In genomic region chr9:88747768-88748167, GRCh38 we compare ENCODE assay signal across 10 cellular contexts.
DNase-seq lines count a peak whose midpoint lies in the region; ATAC-seq and TF ChIP-seq lines count a peak whose summit lies in the region.
"Had no signal": no experiment of that assay in that cellular context is flagged by ENCODE, and none has a peak within 500 bp of the region (broad histone marks: within the 10 kb centered on the region; RNA-seq: fewer than 3 reads in every experiment).

No MANE protein-coding gene starts in this region.

- H3K4me1 ChIP-seq in SK-N-SH (ENCODE audit: control insufficient read depth in 1 of 2, insufficient read depth in 2 of 2, low read depth in 1 of 2, low read length in 1 of 2), result peaks cover 34 to 48% of the 10 kb centered on the region in 2 experiments
- no peaks in the 10 kb centered on the region for H3K4me1 ChIP-seq in foreskin keratinocyte
- peaks cover 0 to 13% of the 10 kb centered on the region in 2 donors for H3K4me1 ChIP-seq in gastrocnemius medialis

- TF ChIP-seq CTCF in SK-N-SH (IDR thresholded peaks at IDR 0.05) (no peak), foreskin keratinocyte (conservative IDR thresholded peaks at IDR 0.05) (peak; percentile 27), gastrocnemius medialis (IDR thresholded peaks at IDR 0.05 in 4 of 5, conservative IDR thresholded peaks at IDR 0.05 in 1 of 5) (no peak)

- in situ Hi-C loops in gastrocnemius medialis (cut with MboI; ENCODE audit: low sequenced_read_pairs in 4 of 4), result loop anchor here in 1 of 4 donors (25.0 kb wide), 1 partner anchor 240 kb away; the partner anchor contains the start of gene S1PR3

- no peak overlapping the region for H3K9ac ChIP-seq in SK-N-SH

- POLR2A ChIA-PET in SK-N-SH (lab: Yijun Ruan, JAX), result no interaction called here

- peak; percentile 96 for ATAC-seq in foreskin keratinocyte
- peak; percentile 63 to 73 for ATAC-seq in gastrocnemius medialis
- ATAC-seq in natural killer cell treated with Interleukin-12 subunit alpha and Interleukin-12 subunit beta and Interleukin-15 and Interleukin-18, amount 100 ng/mL, for 72 hours, result no peak

- no peak overlapping the region for H2AFZ ChIP-seq in SK-N-SH (ENCODE audit: low read depth)

- H3F3A ChIP-seq in SK-N-SH (replicated peaks; ENCODE audit: insufficient read depth), result no peaks in the 10 kb centered on the region

- 41% methylated on average over 5 of the region's 5 CpGs for WGBS in SK-N-SH (ENCODE audit: low lambda C conversion rate)

- H3K4me2 ChIP-seq in SK-N-SH, result peak overlapping the region; percentile 31

- H3K79me2 ChIP-seq in SK-N-SH (ENCODE audit: insufficient read depth), result no peaks in the 10 kb centered on the region

- no peaks in the 10 kb centered on the region for H3K9me3 Mint-ChIP-seq in natural killer cell treated with Interleukin-12 subunit alpha and Interleukin-12 subunit beta and Interleukin-15 and Interleukin-18, amount 100 ng/mL, for 72 hours

- no peaks in the 10 kb centered on the region for H3K36me3 Mint-ChIP-seq in natural killer cell treated with Interleukin-12 subunit alpha and Interleukin-12 subunit beta and Interleukin-15 and Interleukin-18, amount 100 ng/mL, for 72 hours

- H3K36me3 ChIP-seq in SK-N-SH (replicated peaks in 1 of 2; ENCODE audit: control insufficient read depth in 1 of 2, insufficient read depth in 2 of 2, low read length in 1 of 2), result no peaks in the 10 kb centered on the region
- no peaks in the 10 kb centered on the region for H3K36me3 ChIP-seq in gastrocnemius medialis

- H3K4me1 Mint-ChIP-seq in natural killer cell treated with Interleukin-12 subunit alpha and Interleukin-12 subunit beta and Interleukin-15 and Interleukin-18, amount 100 ng/mL, for 72 hours (ENCODE audit: low read depth in 2 of 2), result no peaks in the 10 kb centered on the region

- no peak for TF ChIP-seq POLR2A in gastrocnemius medialis (IDR thresholded peaks at IDR 0.05)

- no peaks in the 10 kb centered on the region for H3K27me3 ChIP-seq in SK-N-SH (ENCODE audit: insufficient read depth)
- no peaks in the 10 kb centered on the region for H3K27me3 ChIP-seq in foreskin keratinocyte
- no peaks in the 10 kb centered on the region for H3K27me3 ChIP-seq in gastrocnemius medialis

- TF ChIP-seq RAD21 in SK-N-SH (IDR thresholded peaks at IDR 0.05; ENCODE audit: low read length), result no peak

- intact Hi-C loops in gastrocnemius medialis (cut with DNase I; ENCODE audit: low total_unique reads), result loop anchor here (2.0 to 10.0 kb wide), 2 partner anchors 95 to 237 kb away; no protein-coding TSS in a partner anchor

- no peaks in the 10 kb centered on the region for H3K9me3 ChIP-seq in SK-N-SH
- no peaks in the 10 kb centered on the region for H3K9me3 ChIP-seq in gastrocnemius medialis

- TF ChIP-seq EP300 in SK-N-SH (IDR thresholded peaks at IDR 0.05; ENCODE audit: borderline replicate concordance in 1 of 2, low read depth in 1 of 2, low read length in 1 of 2), result 0 out of 4 replicates have a peak, but pooled peaks of 1 of the 2 experiments have one; percentile 19

- H4K20me1 ChIP-seq in SK-N-SH (ENCODE audit: insufficient read depth), result no peaks in the 10 kb centered on the region

- H3K27ac ChIP-seq in SK-N-SH (ENCODE audit: low read depth in 2 of 2, low read length in 1 of 2) (peak overlapping the region; percentile 58 to 84; a peak in 3 of 4 replicates), foreskin keratinocyte (peak overlapping the region; percentile 43), gastrocnemius medialis (peak overlapping the region in 3 of 4 donors; percentile 45 to 68 (median 48))

- DNase-seq in HCEC 1CT (peak; percentile 89), SK-N-SH (no peak), foreskin keratinocyte (peak; percentile 63 to 82), gastrocnemius medialis (peak in 1 of 2 donors; percentile 45), hypothalamus (lab: John Stamatoyannopoulos, UW) (no peak), KG1 (lab: John Stamatoyannopoulos, UW) (no peak)
- no peak for DNase-seq in activated CD4-positive, alpha-beta T cell treated with anti-CD3 and anti-CD28 coated beads, Interleukin-2, amount 50 U/mL, for 4 hours
- DNase-seq in natural killer cell treated with Interleukin-12 subunit alpha and Interleukin-12 subunit beta and Interleukin-15 and Interleukin-18, amount 100 ng/mL, for 72 hours (ENCODE audit: low spot score), result no peak
- DNase-seq: effector memory CD4-positive, alpha-beta T cell had no signal

- no peak overlapping the region for H3K27ac Mint-ChIP-seq in natural killer cell treated with Interleukin-12 subunit alpha and Interleukin-12 subunit beta and Interleukin-15 and Interleukin-18, amount 100 ng/mL, for 72 hours

- H3K27me3 Mint-ChIP-seq in natural killer cell treated with Interleukin-12 subunit alpha and Interleukin-12 subunit beta and Interleukin-15 and Interleukin-18, amount 100 ng/mL, for 72 hours, result peaks cover 6 to 14% of the 10 kb centered on the region in 2 donors

- no peaks in the 10 kb centered on the region for H3K9me2 ChIP-seq in SK-N-SH

- no peak overlapping the region for H3K4me3 Mint-ChIP-seq in natural killer cell treated with Interleukin-12 subunit alpha and Interleukin-12 subunit beta and Interleukin-15 and Interleukin-18, amount 100 ng/mL, for 72 hours

- H3K4me3 ChIP-seq in SK-N-SH (ENCODE audit: low read depth in 2 of 2, low read length in 1 of 2) (no peak overlapping the region), gastrocnemius medialis (no peak overlapping the region)
- H3K4me3 ChIP-seq: skin epidermis had no signal

- CTCF ChIA-PET in SK-N-SH (lab: Yijun Ruan, JAX), result interaction anchor here (1.8 kb wide), 1 partner anchor 9 kb away, joined by 4 read pairs; no protein-coding TSS in a partner anchor

TF ChIP-seq in SK-N-SH, 30 proteins besides CTCF, POLR2A, EP300 and RAD21:
- TF ChIP-seq JUND (IDR thresholded peaks at IDR 0.05) (peak; percentile 74), GATA2 (CRISPR knock-in tag; IDR thresholded peaks at IDR 0.05) (no peak), FOSL2 (IDR thresholded peaks at IDR 0.05; ENCODE audit: borderline replicate concordance, low read depth) (peak; percentile 84), NFIC (IDR thresholded peaks at IDR 0.05; ENCODE audit: borderline replicate concordance) (peak; percentile 44; the same call in 1 of the 2 replicates), REST (IDR thresholded peaks at IDR 0.05; ENCODE audit: low read depth, low read length) (0 out of 2 replicates have a peak, but pooled peaks have one; percentile 5), IRF3 (IDR thresholded peaks at IDR 0.05; ENCODE audit: low read depth, low read length) (no peak), TCF12 (IDR thresholded peaks at IDR 0.05) (peak; percentile 78), SIN3A (IDR thresholded peaks at IDR 0.05; ENCODE audit: borderline replicate concordance, low read depth, low read length) (no peak), PBX3 (IDR thresholded peaks at IDR 0.05) (peak; percentile 27)

Comparison
In these comparisons a context has a peak if more than half of its experiments do, and no peak if none do; other contexts are left out.
1. DNase-seq: peak in HCEC 1CT (single experiment) and foreskin keratinocyte (2 of 2); none in SK-N-SH (single experiment), activated CD4-positive, alpha-beta T cell treated with anti-CD3 and anti-CD28 coated beads, Interleukin-2, amount 50 U/mL, for 4 hours (0 of 2), hypothalamus (0 of 51), KG1 (single experiment) and natural killer cell treated with Interleukin-12 subunit alpha and Interleukin-12 subunit beta and Interleukin-15 and Interleukin-18, amount 100 ng/mL, for 72 hours (single experiment).
2. ATAC-seq: peak in foreskin keratinocyte (single experiment) and gastrocnemius medialis (2 of 2); none in natural killer cell treated with Interleukin-12 subunit alpha and Interleukin-12 subunit beta and Interleukin-15 and Interleukin-18, amount 100 ng/mL, for 72 hours (0 of 2).
3. Peak in every context shown above with its lines, with median percentiles within 50 percentile points of each other: H3K27ac ChIP-seq.